Comparison of ENCODE assay signal across 8 cellular contexts in the genomic region with DNA sequence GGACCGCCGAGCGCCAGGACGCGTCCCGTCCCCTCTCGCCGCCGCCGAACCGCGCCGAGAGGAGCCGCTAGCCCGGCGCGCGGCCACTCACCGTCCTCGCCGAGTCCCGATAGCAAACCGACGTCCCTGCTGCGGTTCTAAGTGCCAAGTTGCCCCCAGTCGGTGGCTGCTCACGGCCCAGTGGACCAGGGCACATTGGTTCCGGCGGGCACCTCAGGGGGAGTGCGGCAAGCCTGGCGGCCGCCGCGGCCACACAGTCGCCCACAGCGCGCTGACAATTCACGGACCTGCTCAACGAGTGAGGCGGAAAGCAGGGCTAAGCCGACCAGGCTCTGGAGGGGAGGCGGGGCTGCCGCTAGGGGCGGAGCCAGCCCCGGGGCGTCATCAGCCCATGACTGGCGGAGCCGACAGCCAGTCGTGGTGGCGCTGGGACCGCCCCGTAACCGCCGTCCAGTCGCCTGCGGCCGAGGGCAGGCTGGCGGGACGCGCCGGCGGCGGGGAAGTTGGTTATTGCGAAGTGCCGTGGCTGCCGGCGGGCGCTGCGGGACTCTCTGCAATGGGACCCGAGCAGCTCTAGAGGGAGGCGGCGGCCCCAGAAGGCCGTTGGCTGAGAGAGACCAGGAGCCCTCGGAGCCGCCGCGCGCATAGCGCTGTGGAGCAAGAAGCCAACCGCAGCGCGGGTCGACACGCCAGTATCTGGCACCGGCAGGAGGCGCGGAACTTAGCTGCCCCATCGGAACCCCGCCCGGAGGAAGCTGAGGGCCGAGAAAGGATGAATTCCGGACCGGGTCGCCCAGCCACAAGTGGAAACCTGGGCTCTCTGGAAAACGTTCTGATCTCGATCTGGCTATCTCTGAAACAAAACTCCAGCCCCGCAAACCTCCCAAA. TPM values are rescaled to one million over a fixed set of nuclear protein-coding genes. Genes with fewer than 3 reads are reported as not detected.
A peak's percentile ranks its signal among the peaks of the same experiment; 100 is the strongest.
DNase-seq lines count a peak whose midpoint lies in the region; ATAC-seq lines count a peak whose summit lies in the region.

A gene with protein sequence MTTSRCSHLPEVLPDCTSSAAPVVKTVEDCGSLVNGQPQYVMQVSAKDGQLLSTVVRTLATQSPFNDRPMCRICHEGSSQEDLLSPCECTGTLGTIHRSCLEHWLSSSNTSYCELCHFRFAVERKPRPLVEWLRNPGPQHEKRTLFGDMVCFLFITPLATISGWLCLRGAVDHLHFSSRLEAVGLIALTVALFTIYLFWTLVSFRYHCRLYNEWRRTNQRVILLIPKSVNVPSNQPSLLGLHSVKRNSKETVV (minus strand): TSS at position 300 of the 888 bp plus-strand sequence. CDS start 112,387 bp downstream, outside the sequence.

- ATAC-seq in GM19324 (IDR thresholded peaks at IDR 0.05; ENCODE audit: low FRiP score, unreplicated experiment) (peak; percentile 98), HG03460 (IDR thresholded peaks at IDR 0.05; ENCODE audit: unreplicated experiment) (peak; percentile 95), left lobe of liver (peak; percentile 98)

- DNase-seq in C1 segment of cervical spinal cord (lab: John Stamatoyannopoulos, UW) (peak; percentile 31 to 95 (median 89)), NCI-H526 treated with DMSO at 0.1 percent for 48 hours (lab: John Stamatoyannopoulos, UW) (peak; percentile 81), dedifferentiated amniotic fluid mesenchymal stem cell (ENCODE audit: extremely low spot score) (peak; percentile 89), left lobe of liver (ENCODE audit: low spot score) (peak; percentile 97)
- peak; percentile 90 for DNase-seq in activated CD4-positive, alpha-beta T cell treated with anti-CD3 and anti-CD28 coated beads, Interleukin-2, amount 50 U/mL, for 1 hour
- DNase-seq in stimulated activated CD4-positive, alpha-beta T cell treated with anti-CD3 and anti-CD28 coated beads, Interleukin-2, amount 100 ng/mL, for 24 hours: peak; percentile 92 to 95

RNA-seq across cellular contexts. Expression of the gene that starts here (rescaled TPM):
- total RNA-seq in left lobe of liver: 0.88 TPM

Comparison
In these comparisons a context has a peak if more than half of its experiments do, and no peak if none do; other contexts are left out.
1. Peak in every context shown above with its lines: DNase-seq and ATAC-seq.
2. Peak in DNase-seq and ATAC-seq in left lobe of liver; RNA of the gene not detected or under 1 TPM.